7 cellular contexts compared by ENCODE assay signal in genomic region chr2:229850355-229851275, GRCh38.
DNase-seq lines count a peak whose midpoint lies in the region; ATAC-seq, FAIRE-seq and TF ChIP-seq lines count a peak whose summit lies in the region.
"Not testable (repeated sequence)": the region's sequence is repeated elsewhere in the genome, so short reads cannot be mapped to it uniquely, and the experiment has no call there.

No MANE protein-coding gene starts in this region.

- H2BK5ac ChIP-seq in mesendoderm (ENCODE audit: low read length) = not testable (repeated sequence)

- ATAC-seq in CD4-positive, alpha-beta T cell (ENCODE audit: poor library complexity); T-helper 17 cell; K562: not testable (repeated sequence)
- peak; percentile 65 for ATAC-seq in activated T-helper 17 cell treated with anti-CD3 and anti-CD28 coated beads, Interleukin-2, amount 50 U/mL, for 72 hours (replicated peaks)

- H3K27ac Mint-ChIP-seq in CD4-positive, alpha-beta T cell = peak overlapping the region; percentile 90
- peak overlapping the region; percentile 83 for H3K27ac Mint-ChIP-seq in T-helper 17 cell
- peak overlapping the region; percentile 32 for H3K27ac Mint-ChIP-seq in activated CD4-positive, alpha-beta memory T cell treated with anti-CD3 and anti-CD28 coated beads for 36 hours
- H3K27ac Mint-ChIP-seq in activated T-helper 17 cell treated with anti-CD3 and anti-CD28 coated beads, Interleukin-2, amount 50 U/mL, for 72 hours = not testable (repeated sequence)

- H3K9ac ChIP-seq in K562 (ENCODE audit: insufficient read depth in 1 of 2, low read depth in 2 of 2, low read length in 2 of 2); mesendoderm (ENCODE audit: low read length): not testable (repeated sequence)

- TF ChIP-seq EP300 in K562 (IDR thresholded peaks at IDR 0.05; ENCODE audit: low read length) = not testable (repeated sequence)

- H4K8ac ChIP-seq in mesendoderm (ENCODE audit: low read depth, low read length) = not testable (repeated sequence)

- in situ Hi-C loops in K562 (cut with MboI) = not testable (repeated sequence)

- not testable (repeated sequence) for H3K18ac ChIP-seq in mesendoderm (ENCODE audit: low read length)

- peaks cover 61% of the 10 kb centered on the region for H3K36me3 Mint-ChIP-seq in CD4-positive, alpha-beta T cell (ENCODE audit: low read depth)
- H3K36me3 Mint-ChIP-seq in T-helper 17 cell (ENCODE audit: low read depth) = peaks cover 11% of the 10 kb centered on the region
- peaks cover 27% of the 10 kb centered on the region for H3K36me3 Mint-ChIP-seq in activated CD4-positive, alpha-beta memory T cell treated with anti-CD3 and anti-CD28 coated beads for 36 hours
- H3K36me3 Mint-ChIP-seq in activated T-helper 17 cell treated with anti-CD3 and anti-CD28 coated beads, Interleukin-2, amount 50 U/mL, for 72 hours (ENCODE audit: low read depth) = peaks cover 76% of the 10 kb centered on the region

- not testable (repeated sequence) for H4K20me1 ChIP-seq in K562 (replicated peaks; ENCODE audit: control insufficient read depth, insufficient read depth, low read length)

- peak overlapping the region; percentile 26 for H3K4me3 Mint-ChIP-seq in CD4-positive, alpha-beta T cell
- peak overlapping the region; percentile 12 for H3K4me3 Mint-ChIP-seq in T-helper 17 cell
- not testable (repeated sequence) for H3K4me3 Mint-ChIP-seq in activated CD4-positive, alpha-beta memory T cell treated with anti-CD3 and anti-CD28 coated beads for 36 hours
- H3K4me3 Mint-ChIP-seq in activated T-helper 17 cell treated with anti-CD3 and anti-CD28 coated beads, Interleukin-2, amount 50 U/mL, for 72 hours = peak overlapping the region; percentile 45

- intact Hi-C loops in CD4-positive, alpha-beta T cell (cut with DNase I, micrococcal nuclease) = loop anchor here (2.0 to 10.0 kb wide), 3 partner anchors 16 to 72 kb away; partner anchors contain the start of genes FBXO36 (in 1 of the 2) and TRIP12 (in 1 of the 2)
- intact Hi-C loops in activated CD4-positive, alpha-beta memory T cell treated with anti-CD3 and anti-CD28 coated beads for 36 hours (cut with micrococcal nuclease) = loop anchor here (1.0 kb wide), 1 partner anchor 49 kb away; no protein-coding TSS in a partner anchor
- intact Hi-C loops in K562 (cut with micrococcal nuclease) = loop anchor here (5.0 kb wide), 1 partner anchor 72 kb away; the partner anchor contains the start of genes FBXO36 and TRIP12

- H3K36me3 ChIP-seq in K562 (ENCODE audit: control insufficient read depth, insufficient read depth, low read length) = peaks cover 37% of the 10 kb centered on the region; the same call in 2 of the 3 replicates
- not testable (repeated sequence) for H3K36me3 ChIP-seq in mesendoderm (ENCODE audit: control insufficient read depth, insufficient read depth, low read length)

- not testable (repeated sequence) for H3K23ac ChIP-seq in mesendoderm (ENCODE audit: low read length)

- FAIRE-seq in K562 (lab: Jason Lieb, UNC) = not testable (repeated sequence)

- not testable (repeated sequence) for TF ChIP-seq CTCF in CD4-positive, alpha-beta T cell (IDR thresholded peaks at IDR 0.05); K562 (IDR thresholded peaks at IDR 0.05 in 2 of 3, conservative IDR thresholded peaks at IDR 0.05 in 1 of 3; ENCODE audit: insufficient read depth in 2 of 3, low read depth in 1 of 3, low read length in 3 of 3)

- H3K56ac ChIP-seq in mesendoderm (ENCODE audit: low read length) = not testable (repeated sequence)

- H3K4me2 ChIP-seq in K562 (ENCODE audit: insufficient read depth, low read length); mesendoderm (ENCODE audit: low read length): not testable (repeated sequence)

- H2BK120ac ChIP-seq in mesendoderm (ENCODE audit: low read depth, low read length) = not testable (repeated sequence)

- CTCF ChIA-PET in CD4-positive, alpha-beta T cell (lab: Charles Lee) = interaction anchor here (1.0 kb wide), 1 partner anchor 49 kb away, joined by 3 read pairs; no protein-coding TSS in a partner anchor
- CTCF ChIA-PET in activated CD4-positive, alpha-beta memory T cell treated with anti-CD3 and anti-CD28 coated beads for 36 hours (lab: Charles Lee) = interaction anchor here (1.0 to 1.6 kb wide), 2 partner anchors 47 to 49 kb away, joined by 3 to 5 read pairs; no protein-coding TSS in a partner anchor
- CTCF ChIA-PET in K562 (lab: Yijun Ruan, JAX; ENCODE audit: low intra/inter-chr PET ratio) = not testable (repeated sequence)

- H2AFZ ChIP-seq in K562 (ENCODE audit: low read depth, low read length) = not testable (repeated sequence)

- not testable (repeated sequence) for H3K4me1 ChIP-seq in K562 (replicated peaks in 1 of 2; ENCODE audit: control insufficient read depth in 2 of 2, insufficient read depth in 2 of 2, low read length in 2 of 2); mesendoderm (ENCODE audit: control insufficient read depth, low read depth, low read length)

- WGBS in K562 (ENCODE audit: insufficient coverage, low coverage, missing lambda C conversion rate) = 98% methylated on average over 13 of the region's 44 CpGs
- WGBS in mesendoderm (ENCODE audit: extremely low coverage, insufficient coverage, low lambda C conversion rate) = no CpG with 5 or more reads among the region's 44 CpGs

- H3K27ac ChIP-seq in CD4-positive, alpha-beta T cell (ENCODE audit: low read depth, low read length); K562 (ENCODE audit: extremely low read depth, low read depth, low read length); mesendoderm (ENCODE audit: low read depth, low read length): not testable (repeated sequence)

- H3K4ac ChIP-seq in mesendoderm (ENCODE audit: low read depth, low read length) = not testable (repeated sequence)

- not testable (repeated sequence) for H3K4me3 ChIP-seq in K562; mesendoderm (ENCODE audit: low read length)

- H3K9me3 Mint-ChIP-seq in CD4-positive, alpha-beta T cell; activated CD4-positive, alpha-beta memory T cell treated with anti-CD3 and anti-CD28 coated beads for 36 hours; activated T-helper 17 cell treated with anti-CD3 and anti-CD28 coated beads, Interleukin-2, amount 50 U/mL, for 72 hours: not testable (repeated sequence)

- POLR2A ChIA-PET in CD4-positive, alpha-beta T cell (lab: Charles Lee) = interaction anchor here (0.9 to 8.8 kb wide), 7 partner anchors 11 to 71 kb away, joined by 3 to 86 read pairs (median 4); partner anchors contain the start of gene TRIP12
- POLR2A ChIA-PET in activated CD4-positive, alpha-beta memory T cell treated with anti-CD3 and anti-CD28 coated beads for 36 hours (lab: Charles Lee) = not testable (repeated sequence)
- POLR2A ChIA-PET in K562 (lab: Yijun Ruan, JAX) = interaction anchor here (0.7 kb wide), 1 partner anchor 41 kb away, joined by 3 read pairs; no protein-coding TSS in a partner anchor

- not testable (repeated sequence) for TF ChIP-seq RAD21 in K562 (CRISPR knock-in tag; conservative IDR thresholded peaks at IDR 0.05 in 1 of 2, IDR thresholded peaks at IDR 0.05 in 1 of 2)

- not testable (repeated sequence) for H3K9me1 ChIP-seq in K562 (ENCODE audit: control insufficient read depth, insufficient read depth, low read length)

- not testable (repeated sequence) for BruUV-seq in K562 (replicated peaks; lab: Mats Ljungman, UMichigan)

- H3K79me2 ChIP-seq in K562 (ENCODE audit: control insufficient read depth, insufficient read depth, low read length) (peaks cover 65% of the 10 kb centered on the region), mesendoderm (ENCODE audit: control insufficient read depth, insufficient read depth, low read length) (peaks cover 16% of the 10 kb centered on the region)

- H3K27me3 ChIP-seq in CD4-positive, alpha-beta T cell (ENCODE audit: control insufficient read depth, insufficient read depth, low read length); K562 (ENCODE audit: control insufficient read depth in 2 of 2, insufficient read depth in 2 of 2, low read length in 2 of 2); mesendoderm (ENCODE audit: insufficient read depth, low read length, poor library complexity): not testable (repeated sequence)

- not testable (repeated sequence) for H2AK5ac ChIP-seq in mesendoderm (ENCODE audit: low read length)

- not testable (repeated sequence) for H2BK15ac ChIP-seq in mesendoderm (replicated peaks; ENCODE audit: low read depth)

- peaks cover 77% of the 10 kb centered on the region for H3K4me1 Mint-ChIP-seq in CD4-positive, alpha-beta T cell (ENCODE audit: low read depth)
- H3K4me1 Mint-ChIP-seq in T-helper 17 cell = peaks cover 45% of the 10 kb centered on the region
- peaks cover 61% of the 10 kb centered on the region for H3K4me1 Mint-ChIP-seq in activated CD4-positive, alpha-beta memory T cell treated with anti-CD3 and anti-CD28 coated beads for 36 hours (ENCODE audit: low read depth)
- peaks cover 43% of the 10 kb centered on the region for H3K4me1 Mint-ChIP-seq in activated T-helper 17 cell treated with anti-CD3 and anti-CD28 coated beads, Interleukin-2, amount 50 U/mL, for 72 hours

- not testable (repeated sequence) for H4K5ac ChIP-seq in mesendoderm (ENCODE audit: low read length)

- H3K79me1 ChIP-seq in mesendoderm (ENCODE audit: low read length) = peaks cover 11% of the 10 kb centered on the region

- not testable (repeated sequence) for H3K9me3 ChIP-seq in CD4-positive, alpha-beta T cell (ENCODE audit: control insufficient read depth, low read length); T-helper 17 cell (ENCODE audit: control insufficient read depth, low read length, poor library complexity, severe bottlenecking); K562 (replicated peaks; ENCODE audit: control insufficient read depth, insufficient read depth, low read depth, low read length)

- not testable (repeated sequence) for TF ChIP-seq POLR2A in K562 (conservative IDR thresholded peaks at IDR 0.05)

- not testable (repeated sequence) for H3K27me3 Mint-ChIP-seq in CD4-positive, alpha-beta T cell; T-helper 17 cell; activated CD4-positive, alpha-beta memory T cell treated with anti-CD3 and anti-CD28 coated beads for 36 hours; activated T-helper 17 cell treated with anti-CD3 and anti-CD28 coated beads, Interleukin-2, amount 50 U/mL, for 72 hours

- not testable (repeated sequence) for DNase-seq in CD4-positive, alpha-beta T cell; T-helper 17 cell; K562 (ENCODE audit: extremely low read depth in 1 of 4, low spot score in 3 of 4)
- DNase-seq in activated CD4-positive, alpha-beta memory T cell treated with anti-CD3 and anti-CD28 coated beads for 36 hours = peak; percentile 50
- peak; percentile 16 for DNase-seq in mesendoderm
- DNase-seq in stimulated activated CD4-positive, alpha-beta T cell treated with anti-CD3 and anti-CD28 coated beads, Interleukin-15, amount 100 ng/mL, for 24 hours = peak; percentile 20

TF ChIP-seq in K562, 482 proteins besides CTCF, POLR2A, EP300 and RAD21:
- TF ChIP-seq POLR2G (IDR thresholded peaks at IDR 0.05; ENCODE audit: low read depth, low read length) = 0 out of 2 replicates have a peak, but pooled peaks have one; percentile 38
